19 cellular contexts compared by ENCODE assay signal in the genomic region with DNA sequence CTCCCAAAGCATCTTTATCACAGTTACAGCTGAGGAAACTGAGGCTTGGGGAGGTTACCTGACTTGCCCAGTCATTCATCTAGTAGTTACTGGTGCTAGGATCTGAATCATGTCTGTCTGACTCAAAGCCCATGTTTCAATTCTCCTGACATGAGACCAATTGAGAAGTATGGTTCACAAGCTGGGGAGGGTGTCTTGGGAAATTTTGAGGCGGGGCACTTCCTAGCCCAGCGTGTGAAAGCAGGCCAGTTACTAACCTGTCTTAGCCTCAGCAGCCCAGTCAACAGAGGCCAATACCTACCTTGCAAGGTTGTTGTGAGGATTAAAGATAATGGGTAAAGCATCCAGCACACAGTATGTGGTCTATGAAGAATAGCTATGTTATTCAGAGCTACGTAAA. TPM values are rescaled to one million over a fixed set of nuclear protein-coding genes. Genes with fewer than 3 reads are reported as not detected.
DNase-seq lines count a peak whose midpoint lies in the region; ATAC-seq and TF ChIP-seq lines count a peak whose summit lies in the region.
"Had no signal": no experiment of that assay in that cellular context is flagged by ENCODE, and none has a peak within 500 bp of the region (broad histone marks: within the 10 kb centered on the region; RNA-seq: fewer than 3 reads in every experiment).

No MANE protein-coding gene starts in this region.

- no peak overlapping the region for H3K27ac Mint-ChIP-seq in activated naive CD4-positive, alpha-beta T cell treated with anti-CD3 and anti-CD28 coated beads for 36 hours
- H3K27ac Mint-ChIP-seq in activated T-helper 17 cell treated with anti-CD3 and anti-CD28 coated beads, Interleukin-2, amount 50 U/mL, for 72 hours = no peak overlapping the region
- H3K27ac Mint-ChIP-seq: activated CD8-positive, alpha-beta T cell treated with anti-CD3 and anti-CD28 coated beads, Interleukin-2, amount 10 ng/mL, durations not matched to agents 7 days and 5 days; CD4-positive, alpha-beta memory T cell; immature natural killer cell; type B pancreatic cell had no signal

- intact Hi-C loops in activated naive CD4-positive, alpha-beta T cell treated with anti-CD3 and anti-CD28 coated beads for 36 hours (cut with micrococcal nuclease) = no loop called here
- intact Hi-C loops in upper lobe of right lung (cut with DNase I) = no loop called here
- intact Hi-C loops in posterior cingulate gyrus (cut with DNase I) = no loop called here

- H3K9me3 Mint-ChIP-seq in activated naive CD4-positive, alpha-beta T cell treated with anti-CD3 and anti-CD28 coated beads for 36 hours = no peaks in the 10 kb centered on the region
- peaks cover 3% of the 10 kb centered on the region for H3K9me3 Mint-ChIP-seq in activated T-helper 17 cell treated with anti-CD3 and anti-CD28 coated beads, Interleukin-2, amount 50 U/mL, for 72 hours
- H3K9me3 Mint-ChIP-seq: type B pancreatic cell had no signal

- H3K27me3 Mint-ChIP-seq in activated naive CD4-positive, alpha-beta T cell treated with anti-CD3 and anti-CD28 coated beads for 36 hours (ENCODE audit: low read depth) = peaks cover 22% of the 10 kb centered on the region
- H3K27me3 Mint-ChIP-seq in activated T-helper 17 cell treated with anti-CD3 and anti-CD28 coated beads, Interleukin-2, amount 50 U/mL, for 72 hours = peaks cover 37% of the 10 kb centered on the region
- H3K27me3 Mint-ChIP-seq: type B pancreatic cell had no signal

- H3K4me3 ChIP-seq in upper lobe of right lung = no peak overlapping the region
- H3K4me3 ChIP-seq: SJCRH30 had no signal

- no peaks in the 10 kb centered on the region for H3K9me3 ChIP-seq in upper lobe of right lung
- H3K9me3 ChIP-seq: SJCRH30 had no signal

- peak; percentile 67 for ATAC-seq in HG02884 (IDR thresholded peaks at IDR 0.05; ENCODE audit: unreplicated experiment)
- ATAC-seq in activated T-helper 17 cell treated with anti-CD3 and anti-CD28 coated beads, Interleukin-2, amount 50 U/mL, for 72 hours (replicated peaks) = peak; percentile 90
- peak; percentile 47 for ATAC-seq in upper lobe of right lung
- ATAC-seq: activated CD8-positive, alpha-beta T cell treated with anti-CD3 and anti-CD28 coated beads, Interleukin-2, amount 10 ng/mL, durations not matched to agents 7 days and 5 days; right cardiac atrium had no signal

- H3K4me1 Mint-ChIP-seq in activated naive CD4-positive, alpha-beta T cell treated with anti-CD3 and anti-CD28 coated beads for 36 hours (ENCODE audit: low read depth) = no peaks in the 10 kb centered on the region
- H3K4me1 Mint-ChIP-seq in activated T-helper 17 cell treated with anti-CD3 and anti-CD28 coated beads, Interleukin-2, amount 50 U/mL, for 72 hours = no peaks in the 10 kb centered on the region
- H3K4me1 Mint-ChIP-seq: CD4-positive, alpha-beta memory T cell; immature natural killer cell had no signal

- no peaks in the 10 kb centered on the region for H3K36me3 Mint-ChIP-seq in activated naive CD4-positive, alpha-beta T cell treated with anti-CD3 and anti-CD28 coated beads for 36 hours (ENCODE audit: low read depth)
- no peaks in the 10 kb centered on the region for H3K36me3 Mint-ChIP-seq in activated T-helper 17 cell treated with anti-CD3 and anti-CD28 coated beads, Interleukin-2, amount 50 U/mL, for 72 hours (ENCODE audit: low read depth)
- H3K36me3 Mint-ChIP-seq: CD4-positive, alpha-beta memory T cell; immature natural killer cell; type B pancreatic cell had no signal

- no peak overlapping the region for H3K27ac ChIP-seq in upper lobe of right lung
- H3K27ac ChIP-seq: SJCRH30 had no signal

- peaks cover 3% of the 10 kb centered on the region for H3K4me1 ChIP-seq in upper lobe of right lung

- peak; percentile 20 for DNase-seq in activated naive CD4-positive, alpha-beta T cell treated with anti-CD3 and anti-CD28 coated beads for 36 hours
- DNase-seq in activated naive CD4-positive, alpha-beta T cell treated with Interleukin-2 at 50 U/mL for 16 hours = no peak
- DNase-seq in upper lobe of right lung (no peak), HT-29 (ENCODE audit: low spot score) (no peak), NCI-H69 (lab: John Stamatoyannopoulos, UW) (no peak), posterior cingulate gyrus (no peak)
- DNase-seq: activated CD8-positive, alpha-beta T cell treated with anti-CD3 and anti-CD28 coated beads, Interleukin-2, amount 10 ng/mL, durations not matched to agents 7 days and 5 days; CD4-positive, alpha-beta memory T cell; immature natural killer cell; mesenchymal stem cell; NCI-H1092 treated with DMSO at 0.1 percent for 48 hours; right cardiac atrium; SJCRH30; stimulated activated CD4-positive, alpha-beta T cell treated with anti-CD3 and anti-CD28 coated beads, Interleukin-2, amount 100 ng/mL, for 48 hours had no signal

- CTCF ChIA-PET in activated naive CD4-positive, alpha-beta T cell treated with anti-CD3 and anti-CD28 coated beads for 36 hours (lab: Charles Lee) = no interaction called here

- H3K27me3 ChIP-seq in upper lobe of right lung = no peaks in the 10 kb centered on the region
- H3K27me3 ChIP-seq: SJCRH30 had no signal

- no peak for TF ChIP-seq CTCF in upper lobe of right lung (IDR thresholded peaks at IDR 0.05)

- H3K4me3 Mint-ChIP-seq in activated naive CD4-positive, alpha-beta T cell treated with anti-CD3 and anti-CD28 coated beads for 36 hours = no peak overlapping the region
- H3K4me3 Mint-ChIP-seq in activated T-helper 17 cell treated with anti-CD3 and anti-CD28 coated beads, Interleukin-2, amount 50 U/mL, for 72 hours = no peak overlapping the region
- H3K4me3 Mint-ChIP-seq: activated CD8-positive, alpha-beta T cell treated with anti-CD3 and anti-CD28 coated beads, Interleukin-2, amount 10 ng/mL, durations not matched to agents 7 days and 5 days; CD4-positive, alpha-beta memory T cell; immature natural killer cell; type B pancreatic cell had no signal

- H3K36me3 ChIP-seq in upper lobe of right lung = no peaks in the 10 kb centered on the region
- H3K36me3 ChIP-seq: SJCRH30 had no signal

RNA-seq across cellular contexts. Expression of a gene that starts 37.0 kb away (rescaled TPM):
- not detected for total RNA-seq in activated naive CD4-positive, alpha-beta T cell treated with anti-CD3 and anti-CD28 coated beads for 36 hours
- total RNA-seq in activated T-helper 17 cell treated with anti-CD3 and anti-CD28 coated beads, Interleukin-2, amount 50 U/mL, for 72 hours = not detected
- 197 TPM for total RNA-seq in upper lobe of right lung
- 0.05 TPM in 1 of 2 replicates, not detected in the other for total RNA-seq in HT-29 (2014; rRNA removed; shearing (Covaris generic))
- total RNA-seq: A673; activated CD8-positive, alpha-beta T cell treated with anti-CD3 and anti-CD28 coated beads, Interleukin-2, amount 10 ng/mL, durations not matched to agents 7 days and 5 days; cardiac septum; CD4-positive, alpha-beta memory T cell; SJCRH30 had no signal

Comparison
In these comparisons a context has a peak if more than half of its experiments do, and no peak if none do; other contexts are left out.
1. RNA of a gene that starts 37.0 kb away (total RNA-seq): 197 TPM in upper lobe of right lung (single experiment); 0.05 TPM in HT-29, not detected in activated naive CD4-positive, alpha-beta T cell treated with anti-CD3 and anti-CD28 coated beads for 36 hours and not detected in activated T-helper 17 cell treated with anti-CD3 and anti-CD28 coated beads, Interleukin-2, amount 50 U/mL, for 72 hours; every median in the first group is over 100 times any median in the second.
2. Peak in every context shown above with its lines, with median percentiles within 50 percentile points of each other: ATAC-seq.